Comparison of ENCODE assay signal across 17 cellular contexts in the genomic region with DNA sequence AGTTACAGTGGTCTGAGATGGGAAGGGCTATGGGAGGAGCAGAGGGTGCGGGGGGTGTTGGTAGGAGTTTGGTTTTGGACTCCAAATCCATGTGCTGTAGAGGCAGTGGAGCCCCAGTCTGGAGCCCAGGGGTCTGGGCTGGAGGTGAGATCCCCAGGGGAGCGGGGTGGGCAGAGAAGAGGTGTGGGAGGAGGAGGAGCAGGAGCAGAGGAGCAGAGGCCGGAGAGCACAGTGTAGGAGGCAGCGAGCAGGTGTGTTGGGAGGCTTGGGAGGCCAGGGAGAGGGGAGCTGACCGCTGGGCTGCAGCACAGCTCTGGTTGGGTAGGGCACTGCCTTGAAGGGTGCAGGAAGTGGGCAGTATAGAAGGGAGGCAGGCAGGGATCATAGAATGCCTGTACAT. TPM values are rescaled to one million over a fixed set of nuclear protein-coding genes. Genes with fewer than 3 reads are reported as not detected.
DNase-seq lines count a peak whose midpoint lies in the region; ATAC-seq lines count a peak whose summit lies in the region.
"Had no signal": no experiment of that assay in that cellular context is flagged by ENCODE, and none has a peak within 500 bp of the region (broad histone marks: within the 10 kb centered on the region; RNA-seq: fewer than 3 reads in every experiment).

No MANE protein-coding gene starts in this region.

- no peak overlapping the region for H3K23ac ChIP-seq in mesenchymal stem cell (ENCODE audit: low read length in 2 of 2)

- H4K8ac ChIP-seq in mesenchymal stem cell (ENCODE audit: low read length): no peak overlapping the region

- no peaks in the 10 kb centered on the region for H3K79me1 ChIP-seq in mesenchymal stem cell (replicated peaks; ENCODE audit: low read length, poor library complexity, severe bottlenecking)

- H3K4me3 ChIP-seq in right cardiac atrium (ENCODE audit: low read length) (no peak overlapping the region), mesenchymal stem cell (ENCODE audit: insufficient read depth in 1 of 2, low read depth in 1 of 2, low read length in 2 of 2) (no peak overlapping the region)
- H3K4me3 ChIP-seq: A549, BLaER1, GM23338 had no signal

- no peak overlapping the region for H3K4ac ChIP-seq in mesenchymal stem cell (ENCODE audit: low read depth in 1 of 2, low read length in 2 of 2)

- no peaks in the 10 kb centered on the region for H3K27me3 ChIP-seq in right cardiac atrium (ENCODE audit: control insufficient read depth, insufficient read depth)
- peaks cover 11 to 98% of the 10 kb centered on the region in 2 experiments for H3K27me3 ChIP-seq in mesenchymal stem cell (ENCODE audit: control insufficient read depth in 1 of 2, insufficient read depth in 1 of 2, low read length in 2 of 2)
- H3K27me3 ChIP-seq: BLaER1 had no signal

- ATAC-seq in right cardiac atrium (no peak), HG03469 (IDR thresholded peaks at IDR 0.05; ENCODE audit: unreplicated experiment) (no peak), GM19023 (IDR thresholded peaks at IDR 0.05; ENCODE audit: unreplicated experiment) (no peak)
- ATAC-seq: GM23338, HCT116 had no signal

- H3K4me1 ChIP-seq in right cardiac atrium (ENCODE audit: control insufficient read depth, insufficient read depth, low read length): no peaks in the 10 kb centered on the region
- H3K4me1 ChIP-seq in mesenchymal stem cell (ENCODE audit: control insufficient read depth, insufficient read depth, low read depth, low read length): peaks cover 40% of the 10 kb centered on the region
- H3K4me1 ChIP-seq: A549 had no signal

- H3K9ac ChIP-seq in mesenchymal stem cell (ENCODE audit: low read length): no peak overlapping the region
- H3K9ac ChIP-seq: BLaER1 had no signal

- H2AFZ ChIP-seq in mesenchymal stem cell (ENCODE audit: low read depth, low read length): no peak overlapping the region
- H2AFZ ChIP-seq: GM23338 had no signal

- peak overlapping the region; percentile 11 for H4K91ac ChIP-seq in mesenchymal stem cell (ENCODE audit: low read length)

- H3K9me3 ChIP-seq in right cardiac atrium (ENCODE audit: control insufficient read depth, low read length) (no peaks in the 10 kb centered on the region), mesenchymal stem cell (ENCODE audit: control insufficient read depth, low read length) (no peaks in the 10 kb centered on the region)
- H3K9me3 ChIP-seq: A549, BLaER1 had no signal

- no peak overlapping the region for H2BK120ac ChIP-seq in mesenchymal stem cell (ENCODE audit: low read depth, low read length)

- H3K4me2 ChIP-seq in mesenchymal stem cell (ENCODE audit: low read length, poor library complexity, severe bottlenecking): no peak overlapping the region
- H3K4me2 ChIP-seq: A549, BLaER1, GM23338 had no signal

- peak overlapping the region; percentile 17 for H2AK5ac ChIP-seq in mesenchymal stem cell (ENCODE audit: low read length, severe bottlenecking)

- no peak overlapping the region for H3K27ac ChIP-seq in right cardiac atrium (ENCODE audit: low read length)
- H3K27ac ChIP-seq in mesenchymal stem cell (ENCODE audit: low read length, poor library complexity, severe bottlenecking): no peak overlapping the region
- H3K27ac ChIP-seq: 22Rv1, A549, BLaER1 had no signal

- intact Hi-C loops in cardiac septum (cut with DNase I) (loop anchor here (2.0 kb wide), 1 partner anchor 156 kb away; no protein-coding TSS in a partner anchor), right cardiac atrium (cut with DNase I) (loop anchor here in 2 of 4 donors (10.0 kb wide), 2 partner anchors 216 to 226 kb away; no protein-coding TSS in a partner anchor)

- H3K18ac ChIP-seq in mesenchymal stem cell (ENCODE audit: low read depth in 1 of 2, low read length in 2 of 2): no peak overlapping the region

- H2BK12ac ChIP-seq in mesenchymal stem cell (ENCODE audit: low read length in 2 of 2): no peak overlapping the region

- H3K14ac ChIP-seq in mesenchymal stem cell (ENCODE audit: low read length in 2 of 2): no peak overlapping the region

- H3K36me3 ChIP-seq in mesenchymal stem cell (ENCODE audit: control insufficient read depth in 1 of 2, insufficient read depth in 2 of 2, low read depth in 1 of 2, low read length in 2 of 2): no peaks in the 10 kb centered on the region
- H3K36me3 ChIP-seq: BLaER1 had no signal

- WGBS in right cardiac atrium: 76% methylated on average over 5 of the region's 5 CpGs
- 90% methylated on average over 5 of the region's 5 CpGs for WGBS in mesenchymal stem cell

- H2BK5ac ChIP-seq in mesenchymal stem cell (ENCODE audit: low read depth, low read length, poor library complexity, severe bottlenecking): no peak overlapping the region

- H2BK15ac ChIP-seq in mesenchymal stem cell (ENCODE audit: low read depth, poor library complexity, severe bottlenecking): no peak overlapping the region

- DNase-seq in DMS53 (lab: John Stamatoyannopoulos, UW) (peak; percentile 26), DMS53 treated with DMSO at 0.1 percent for 48 hours (lab: John Stamatoyannopoulos, UW; ENCODE audit: unreplicated experiment) (no peak), cardiac septum (ENCODE audit: low spot score) (peak; percentile 53), right cardiac atrium (no peak), mesenchymal stem cell (no peak)
- DNase-seq in activated CD8-positive, alpha-beta memory T cell treated with anti-CD3 and anti-CD28 coated beads, Interleukin-2, amount 50 U/mL, for 48 hours: no peak
- DNase-seq: AML-193; CD4-positive, alpha-beta memory T cell; DMS153 had no signal

RNA-seq across cellular contexts. Expression of a gene that starts 28.9 kb away (rescaled TPM):
- total RNA-seq in cardiac septum (0.03 TPM), right cardiac atrium (not detected)
- 0.02 TPM for polyA plus RNA-seq in right cardiac atrium
- 0.01 TPM for polyA plus RNA-seq in mesenchymal stem cell (2013, experiment 1 of 2)
- 0.01 TPM for polyA plus RNA-seq in mesenchymal stem cell (2013, experiment 2 of 2)
- total RNA-seq: CD4-positive, alpha-beta memory T cell had no signal
- polyA plus RNA-seq: CD14-positive monocyte had no signal

Comparison
In these comparisons a context has a peak if more than half of its experiments do, and no peak if none do; other contexts are left out.
1. DNase-seq: peak in DMS53 (single experiment) and cardiac septum (single experiment); none in DMS53 treated with DMSO at 0.1 percent for 48 hours (single experiment), right cardiac atrium (0 of 3), mesenchymal stem cell (single experiment) and activated CD8-positive, alpha-beta memory T cell treated with anti-CD3 and anti-CD28 coated beads, Interleukin-2, amount 50 U/mL, for 48 hours (single experiment).